In genomic region chr15:41493902-41494189, GRCh38 we compare ENCODE assay signal across 8 cellular contexts. TPM values are rescaled to one million over a fixed set of nuclear protein-coding genes. Genes with fewer than 3 reads are reported as not detected.
DNase-seq lines count a peak whose midpoint lies in the region; ATAC-seq and TF ChIP-seq lines count a peak whose summit lies in the region.

No MANE protein-coding gene starts in this region.

- H3K79me2 ChIP-seq in KMS-11 (ENCODE audit: insufficient read depth, low read depth), result no peaks in the 10 kb centered on the region

- intact Hi-C loops in esophagus muscularis mucosa (cut with DNase I), result no loop called here
- intact Hi-C loops in left colon (cut with DNase I, micrococcal nuclease), result no loop called here

- TF ChIP-seq CTCF in KMS-11 (conservative IDR thresholded peaks at IDR 0.05; ENCODE audit: low read depth, low read length), result no peak
- TF ChIP-seq CTCF in esophagus muscularis mucosa (IDR thresholded peaks at IDR 0.05), result no peak

- no peaks in the 10 kb centered on the region for H3K9me3 ChIP-seq in esophagus muscularis mucosa
- no peaks in the 10 kb centered on the region for H3K9me3 ChIP-seq in skeletal muscle tissue (ENCODE audit: control insufficient read depth in 3 of 3, low read length in 3 of 3)

- no peak for TF ChIP-seq EP300 in esophagus muscularis mucosa (IDR thresholded peaks at IDR 0.05)

- no CpG with 5 or more reads among the region's 41 CpGs for WGBS in esophagus muscularis mucosa

- H3K4me3 ChIP-seq in KMS-11 (IDR thresholded peaks at IDR 0.05; ENCODE audit: insufficient read depth, low read depth, low read length) (no peak overlapping the region), esophagus muscularis mucosa (peak overlapping the region; percentile 60 to 75 (median 65)), skeletal muscle tissue (ENCODE audit: low read length in 3 of 3) (peak overlapping the region in 2 of 3 donors; percentile 35 to 60)

- ATAC-seq in GM19395 (IDR thresholded peaks at IDR 0.05; ENCODE audit: unreplicated experiment) (peak; percentile 8), left colon (no peak)

- H4K20me1 ChIP-seq in KMS-11 (ENCODE audit: insufficient read depth), result no peaks in the 10 kb centered on the region

- H2AFZ ChIP-seq in KMS-11 (ENCODE audit: low read depth), result peak overlapping the region; percentile 81

- no peak overlapping the region for H3K27ac ChIP-seq in KMS-11
- no peak overlapping the region for H3K27ac ChIP-seq in esophagus muscularis mucosa (replicated peaks in 1 of 4)
- H3K27ac ChIP-seq in skeletal muscle tissue (ENCODE audit: low read depth, low read length), result no peak overlapping the region

- H3K4me1 ChIP-seq in KMS-11 (ENCODE audit: low read depth, poor library complexity, severe bottlenecking), result peaks cover 24% of the 10 kb centered on the region
- peaks cover 29 to 40% (median 38%) of the 10 kb centered on the region in 4 donors for H3K4me1 ChIP-seq in esophagus muscularis mucosa
- H3K4me1 ChIP-seq in skeletal muscle tissue (ENCODE audit: control insufficient read depth in 3 of 3, insufficient read depth in 3 of 3, low read length in 3 of 3), result peaks cover 12 to 31% (median 24%) of the 10 kb centered on the region in 3 donors

- H3K27me3 ChIP-seq in KMS-11 (ENCODE audit: insufficient read depth, low read depth) (no peaks in the 10 kb centered on the region), esophagus muscularis mucosa (peaks cover 0 to 83% (median 2%) of the 10 kb centered on the region in 4 donors), skeletal muscle tissue (ENCODE audit: control insufficient read depth in 3 of 3, insufficient read depth in 3 of 3, low read length in 3 of 3) (peaks cover 44 to 73% (median 58%) of the 10 kb centered on the region in 3 donors)

- no peak overlapping the region for H3K9ac ChIP-seq in KMS-11
- H3K9ac ChIP-seq in skeletal muscle tissue (ENCODE audit: low read depth in 1 of 3, low read length in 3 of 3), result peak overlapping the region in 1 of 3 donors; percentile 16

- TF ChIP-seq POLR2A in esophagus muscularis mucosa (IDR thresholded peaks at IDR 0.05; ENCODE audit: low read depth), result no peak

- H3K36me3 ChIP-seq in KMS-11 (ENCODE audit: insufficient read depth), result no peaks in the 10 kb centered on the region
- H3K36me3 ChIP-seq in esophagus muscularis mucosa, result no peaks in the 10 kb centered on the region
- H3K36me3 ChIP-seq in skeletal muscle tissue (ENCODE audit: control insufficient read depth in 3 of 3, insufficient read depth in 3 of 3, low read length in 3 of 3), result no peaks in the 10 kb centered on the region

- H3K4me2 ChIP-seq in KMS-11, result peak overlapping the region; percentile 93

- DNase-seq in esophagus muscularis mucosa (ENCODE audit: extremely low spot score) (no peak), left colon (no peak), NCI-H1092 treated with DMSO at 0.1 percent for 48 hours (lab: John Stamatoyannopoulos, UW) (no peak), NCI-H1105 treated with DMSO at 0.1 percent for 48 hours (lab: John Stamatoyannopoulos, UW) (no peak)
- DNase-seq in activated CD4-positive, alpha-beta T cell treated with anti-CD3 and anti-CD28 coated beads for 4 hours, result no peak

RNA-seq across cellular contexts. Expression of gene ITPKA, which starts 0.2 kb away (rescaled TPM):
- total RNA-seq in esophagus muscularis mucosa, result 1 to 10 TPM in 1 of 4 donors, under 1 TPM in 3; 0.83 to 2.5 (median 0.97) TPM
- not detected for total RNA-seq in skeletal muscle tissue
- total RNA-seq in left colon, result 10 to 100 TPM; 46.4 to 50.9 TPM

RNA-seq across cellular contexts. Expression of gene LTK, which starts 19.8 kb away (rescaled TPM):
- total RNA-seq in esophagus muscularis mucosa, result 1 to 10 TPM in 1 of 4 donors, under 1 TPM in 2, not detected in 1; 0.33 to 2.4 (median 0.69) TPM
- total RNA-seq in skeletal muscle tissue, result 4.2 TPM
- total RNA-seq in left colon, result 10 to 100 TPM; 12.0 to 18.7 TPM

RNA-seq across cellular contexts. Expression of gene RPAP1, which starts 50.2 kb away (rescaled TPM):
- total RNA-seq in esophagus muscularis mucosa, result 10 to 100 TPM; 11.2 to 46.6 (median 28.0) TPM
- 6.8 TPM for total RNA-seq in skeletal muscle tissue
- 10 to 100 TPM; 20.5 to 26.1 TPM for total RNA-seq in left colon

Comparison
In these comparisons a context has a peak if more than half of its experiments do, and no peak if none do; other contexts are left out.
1. RNA of gene ITPKA, which starts 0.2 kb away (total RNA-seq): 46.4 to 50.9 TPM in left colon; 0.83 to 2.5 TPM in esophagus muscularis mucosa and not detected in skeletal muscle tissue (single experiment); every median in the first group is over 10 times any median in the second.